ENCODE assay signal across 14 cellular contexts in genomic region chr4:65658117-65658516, GRCh38. TPM values are rescaled to one million over a fixed set of nuclear protein-coding genes. Genes with fewer than 3 reads are reported as not detected.
"Had no signal": no experiment of that assay in that cellular context is flagged by ENCODE, and none has a peak within 500 bp of the region (broad histone marks: within the 10 kb centered on the region; RNA-seq: fewer than 3 reads in every experiment).

No MANE protein-coding gene starts in this region.

- H3K4me1 ChIP-seq: breast epithelium, psoas muscle, sigmoid colon had no signal

- H3K9me3 Mint-ChIP-seq: natural killer cell treated with Interleukin-12 subunit alpha and Interleukin-12 subunit beta and Interleukin-15 and Interleukin-18, amount 100 ng/mL, for 72 hours; type B pancreatic cell had no signal

- H3K27me3 Mint-ChIP-seq: activated naive CD8-positive, alpha-beta T cell treated with anti-CD3 and anti-CD28 coated beads for 36 hours; natural killer cell treated with Interleukin-12 subunit alpha and Interleukin-12 subunit beta and Interleukin-15 and Interleukin-18, amount 100 ng/mL, for 72 hours had no signal

- DNase-seq: activated CD4-positive, alpha-beta T cell treated with anti-CD3 and anti-CD28 coated beads, Interleukin-2, amount 50 U/mL, for 48 hours; activated gamma-delta T cell treated with Interleukin-2 at 50 U/mL for 16 hours; activated naive CD8-positive, alpha-beta T cell treated with anti-CD3 and anti-CD28 coated beads for 36 hours; activated T-cell treated with anti-CD3 and anti-CD28 coated beads, Interleukin-2, amount 50 U/mL, for 48 hours; hippocampal formation; psoas muscle; sigmoid colon; stimulated activated CD4-positive, alpha-beta T cell treated with anti-CD3 and anti-CD28 coated beads, Interleukin-2, amount 100 ng/mL, for 24 hours; stimulated activated naive CD4-positive, alpha-beta T cell had no signal

- H3K36me3 ChIP-seq: breast epithelium, sigmoid colon had no signal

- H3K4me1 Mint-ChIP-seq: activated naive CD8-positive, alpha-beta T cell treated with anti-CD3 and anti-CD28 coated beads for 36 hours had no signal

- H3K27ac Mint-ChIP-seq: activated naive CD8-positive, alpha-beta T cell treated with anti-CD3 and anti-CD28 coated beads for 36 hours; natural killer cell treated with Interleukin-12 subunit alpha and Interleukin-12 subunit beta and Interleukin-15 and Interleukin-18, amount 100 ng/mL, for 72 hours; type B pancreatic cell had no signal

- ATAC-seq: natural killer cell treated with Interleukin-12 subunit alpha and Interleukin-12 subunit beta and Interleukin-15 and Interleukin-18, amount 100 ng/mL, for 72 hours; psoas muscle had no signal

- H3K36me3 Mint-ChIP-seq: activated naive CD8-positive, alpha-beta T cell treated with anti-CD3 and anti-CD28 coated beads for 36 hours; natural killer cell treated with Interleukin-12 subunit alpha and Interleukin-12 subunit beta and Interleukin-15 and Interleukin-18, amount 100 ng/mL, for 72 hours; type B pancreatic cell had no signal

- H3K4me3 ChIP-seq: breast epithelium, psoas muscle, sigmoid colon had no signal

- H3K27ac ChIP-seq: breast epithelium, psoas muscle, sigmoid colon had no signal

- H3K9me3 ChIP-seq: breast epithelium, psoas muscle, sigmoid colon had no signal

- H3K4me3 Mint-ChIP-seq: activated naive CD8-positive, alpha-beta T cell treated with anti-CD3 and anti-CD28 coated beads for 36 hours; natural killer cell treated with Interleukin-12 subunit alpha and Interleukin-12 subunit beta and Interleukin-15 and Interleukin-18, amount 100 ng/mL, for 72 hours; type B pancreatic cell had no signal

RNA-seq across cellular contexts. Expression of gene EPHA5, which starts 12.2 kb away (rescaled TPM):
- total RNA-seq: activated naive CD8-positive, alpha-beta T cell treated with anti-CD3 and anti-CD28 coated beads for 36 hours; dermis microvascular lymphatic vessel endothelial cell; natural killer cell treated with Interleukin-12 subunit alpha and Interleukin-12 subunit beta and Interleukin-15 and Interleukin-18, amount 100 ng/mL, for 72 hours; T-helper 2 cell treated with Interferon-gamma antibody and Interleukin-4, amounts not matched to agents 100 ng/mL and 5 ng/mL, for 36 hours had no signal
